In genomic region chr9:13552606-13553215, GRCh38 we compare ENCODE assay signal across 25 cellular contexts.
DNase-seq lines count a peak whose midpoint lies in the region; ATAC-seq and TF ChIP-seq lines count a peak whose summit lies in the region.
"Had no signal": no experiment of that assay in that cellular context is flagged by ENCODE, and none has a peak within 500 bp of the region (broad histone marks: within the 10 kb centered on the region; RNA-seq: fewer than 3 reads in every experiment).

No MANE protein-coding gene starts in this region.

- 50 to 64% (median 57%) methylated on average over 5 of the region's 5 CpGs for WGBS in heart left ventricle, 4 donors
- 76 to 88% methylated on average over 5 of the region's 5 CpGs for WGBS in upper lobe of left lung, 2 donors

- H3K4me3 ChIP-seq in heart left ventricle, result no peak overlapping the region
- H3K4me3 ChIP-seq in fibroblast of the aortic adventitia (ENCODE audit: low read depth, low read length), result no peak overlapping the region
- H3K4me3 ChIP-seq in upper lobe of left lung, result no peak overlapping the region
- H3K4me3 ChIP-seq: GM23248, mucosa of descending colon, testis, uterus had no signal

- TF ChIP-seq POLR2A in heart left ventricle (IDR thresholded peaks at IDR 0.05) (no peak), upper lobe of left lung (IDR thresholded peaks at IDR 0.05) (no peak)

- intact Hi-C loops in heart left ventricle (cut with DNase I) (loop anchor here in 4 of 10 donors (5.0 to 10.0 kb wide), 5 partner anchors 65 to 482 kb away; no protein-coding TSS in a partner anchor), left cardiac atrium (cut with DNase I) (no loop called here)

- no peak overlapping the region for H3K4me3 Mint-ChIP-seq in activated T-cell treated with anti-CD3 and anti-CD28 coated beads, Interleukin-2, amount 50 U/mL, for 24 hours
- H3K4me3 Mint-ChIP-seq: CD4-positive, alpha-beta T cell; natural killer cell treated with Interleukin-12 subunit alpha and Interleukin-12 subunit beta and Interleukin-15 and Interleukin-18, amount 100 ng/mL, for 72 hours; T-cell had no signal

- H3K4me1 ChIP-seq in heart left ventricle (peaks cover 0 to 27% (median 0%) of the 10 kb centered on the region in 12 donors), upper lobe of left lung (no peaks in the 10 kb centered on the region)
- H3K4me1 ChIP-seq: testis, uterus had no signal

- H3K27ac ChIP-seq in heart left ventricle (peak overlapping the region in 4 of 12 donors; percentile 4 to 38 (median 23)), upper lobe of left lung (no peak overlapping the region)
- H3K27ac ChIP-seq: brain microvascular endothelial cell, GM23248, HL-60, testis, uterus had no signal

- H3K27me3 Mint-ChIP-seq in activated T-cell treated with anti-CD3 and anti-CD28 coated beads, Interleukin-2, amount 50 U/mL, for 24 hours, result no peaks in the 10 kb centered on the region
- H3K27me3 Mint-ChIP-seq: CD4-positive, alpha-beta T cell; natural killer cell treated with Interleukin-12 subunit alpha and Interleukin-12 subunit beta and Interleukin-15 and Interleukin-18, amount 100 ng/mL, for 72 hours; T-cell had no signal

- no peaks in the 10 kb centered on the region for H3K36me3 Mint-ChIP-seq in activated T-cell treated with anti-CD3 and anti-CD28 coated beads, Interleukin-2, amount 50 U/mL, for 24 hours (ENCODE audit: low read depth)
- H3K36me3 Mint-ChIP-seq: natural killer cell treated with Interleukin-12 subunit alpha and Interleukin-12 subunit beta and Interleukin-15 and Interleukin-18, amount 100 ng/mL, for 72 hours; T-cell had no signal

- peak; percentile 77 to 91 (median 82) for ATAC-seq in heart left ventricle
- ATAC-seq in left cardiac atrium, result no peak
- ATAC-seq in upper lobe of left lung (ENCODE audit: low FRiP score in 2 of 2), result no peak
- ATAC-seq: mucosa of descending colon; natural killer cell treated with Interleukin-12 subunit alpha and Interleukin-12 subunit beta and Interleukin-15 and Interleukin-18, amount 100 ng/mL, for 72 hours; T-cell had no signal

- no peak overlapping the region for H3K27ac Mint-ChIP-seq in activated T-cell treated with anti-CD3 and anti-CD28 coated beads, Interleukin-2, amount 50 U/mL, for 24 hours
- H3K27ac Mint-ChIP-seq: CD4-positive, alpha-beta T cell; natural killer cell treated with Interleukin-12 subunit alpha and Interleukin-12 subunit beta and Interleukin-15 and Interleukin-18, amount 100 ng/mL, for 72 hours; T-cell had no signal

- peaks cover 0 to 19% (median 0%) of the 10 kb centered on the region in 12 donors for H3K9me3 ChIP-seq in heart left ventricle
- no peaks in the 10 kb centered on the region for H3K9me3 ChIP-seq in upper lobe of left lung
- H3K9me3 ChIP-seq: mucosa of descending colon, testis, uterus had no signal

- H3K36me3 ChIP-seq in heart left ventricle (no peaks in the 10 kb centered on the region), upper lobe of left lung (no peaks in the 10 kb centered on the region)
- H3K36me3 ChIP-seq: brain microvascular endothelial cell, uterus had no signal

- H3K27me3 ChIP-seq in heart left ventricle, result no peaks in the 10 kb centered on the region
- no peaks in the 10 kb centered on the region for H3K27me3 ChIP-seq in upper lobe of left lung
- H3K27me3 ChIP-seq: brain microvascular endothelial cell, testis, uterus had no signal

- TF ChIP-seq CTCF in heart left ventricle (IDR thresholded peaks at IDR 0.05) (no peak), fibroblast of the aortic adventitia (IDR thresholded peaks at IDR 0.05; ENCODE audit: insufficient read depth, low read length) (no peak), upper lobe of left lung (IDR thresholded peaks at IDR 0.05) (no peak)

- H3K4me1 Mint-ChIP-seq in activated T-cell treated with anti-CD3 and anti-CD28 coated beads, Interleukin-2, amount 50 U/mL, for 24 hours (ENCODE audit: low read depth), result no peaks in the 10 kb centered on the region
- H3K4me1 Mint-ChIP-seq: T-cell had no signal

- TF ChIP-seq EP300 in upper lobe of left lung (IDR thresholded peaks at IDR 0.05), result no peak

- H3K9me3 Mint-ChIP-seq in activated T-cell treated with anti-CD3 and anti-CD28 coated beads, Interleukin-2, amount 50 U/mL, for 24 hours, result peaks cover 17% of the 10 kb centered on the region

- no peak for DNase-seq in heart left ventricle
- DNase-seq in left cardiac atrium, result no peak
- peak; percentile 86 for DNase-seq in NCI-H2029 treated with DMSO at 0.1 percent for 48 hours (lab: John Stamatoyannopoulos, UW)
- DNase-seq in NCI-H69 (lab: John Stamatoyannopoulos, UW), result peak; percentile 75
- peak; percentile 37 for DNase-seq in fibroblast of the aortic adventitia (ENCODE audit: low read depth)
- no peak for DNase-seq in activated naive CD4-positive, alpha-beta T cell treated with anti-CD3 and anti-CD28 coated beads, Interleukin-2, amount 50 U/mL, for 16 hours
- DNase-seq in upper lobe of left lung, result no peak
- no peak for DNase-seq in activated T-cell treated with anti-CD3 and anti-CD28 coated beads, Interleukin-2, amount 50 U/mL, for 24 hours
- DNase-seq: activated CD4-positive, CD25-positive, alpha-beta regulatory T cell; activated naive CD4-positive, alpha-beta T cell treated with Interleukin-2 at 50 U/mL for 16 hours; AML-193; brain microvascular endothelial cell; CD4-positive, alpha-beta T cell; DMS 273 treated with DMSO at 0.1 percent for 48 hours; GM23248; Kasumi-1; kidney; mucosa of descending colon; NCI-H187 treated with DMSO at 0.1 percent for 48 hours; stimulated activated naive CD4-positive, alpha-beta T cell treated with Interleukin-2 at 50 U/mL for 16 hours; T-cell; testis; uterus had no signal

Comparison
In these comparisons a context has a peak if more than half of its experiments do, and no peak if none do; other contexts are left out.
1. ATAC-seq: peak in heart left ventricle (4 of 4); none in left cardiac atrium (0 of 2) and upper lobe of left lung (0 of 2).
2. DNase-seq: peak in NCI-H2029 treated with DMSO at 0.1 percent for 48 hours (single experiment), NCI-H69 (single experiment) and fibroblast of the aortic adventitia (single experiment); none in heart left ventricle (0 of 5), left cardiac atrium (single experiment), activated naive CD4-positive, alpha-beta T cell treated with anti-CD3 and anti-CD28 coated beads, Interleukin-2, amount 50 U/mL, for 16 hours (single experiment), upper lobe of left lung (0 of 2) and activated T-cell treated with anti-CD3 and anti-CD28 coated beads, Interleukin-2, amount 50 U/mL, for 24 hours (single experiment).